Comparison of ENCODE assay signal across 10 cellular contexts in genomic region chr10:101224910-101225823, GRCh38. TPM values are rescaled to one million over a fixed set of nuclear protein-coding genes. Genes with fewer than 3 reads are reported as not detected.
DNase-seq lines count a peak whose midpoint lies in the region; ATAC-seq and TF ChIP-seq lines count a peak whose summit lies in the region.
"Had no signal": no experiment of that assay in that cellular context is flagged by ENCODE, and none has a peak within 500 bp of the region (broad histone marks: within the 10 kb centered on the region; RNA-seq: fewer than 3 reads in every experiment).

No MANE protein-coding gene starts in this region.

- peak overlapping the region; percentile 53 for H3K4me3 Mint-ChIP-seq in WTC11
- H3K4me3 Mint-ChIP-seq in stimulated activated naive B cell treated with anti-CD40 and anti-IgM and Interleukin-4, amounts not matched to agents 10 μg/mL and 1 μg/mL and 100 μg/mL, for 72 hours, result peak overlapping the region; percentile 44 to 63

- H3K27me3 ChIP-seq in hepatocyte, result peaks cover 99% of the 10 kb centered on the region

- 4% methylated on average over 51 of the region's 53 CpGs for WGBS in hepatocyte (ENCODE audit: low lambda C conversion rate, missing lambda C conversion rate)

- ATAC-seq in WTC11 (0 out of 2 replicates have a peak, but pooled peaks have one; percentile 1), GM18858 (IDR thresholded peaks at IDR 0.05; ENCODE audit: unreplicated experiment) (no peak)
- no peak for ATAC-seq in stimulated activated naive B cell treated with anti-CD40 and anti-IgM and Interleukin-4, amounts not matched to agents 10 μg/mL and 1 μg/mL and 100 μg/mL, for 72 hours (replicated peaks)

- no peaks in the 10 kb centered on the region for H3K36me3 ChIP-seq in hepatocyte (replicated peaks; ENCODE audit: insufficient read depth, low read depth)

- no peaks in the 10 kb centered on the region for H4K20me1 ChIP-seq in hepatocyte (ENCODE audit: insufficient read depth, poor library complexity, severe bottlenecking)

- no peaks in the 10 kb centered on the region for H3K36me3 Mint-ChIP-seq in WTC11
- peaks cover 0 to 4% of the 10 kb centered on the region in 2 donors for H3K36me3 Mint-ChIP-seq in stimulated activated naive B cell treated with anti-CD40 and anti-IgM and Interleukin-4, amounts not matched to agents 10 μg/mL and 1 μg/mL and 100 μg/mL, for 72 hours

- DNase-seq in activated CD4-positive, alpha-beta T cell treated with anti-CD3 and anti-CD28 coated beads for 48 hours, result peak; percentile 47
- DNase-seq in activated CD4-positive, alpha-beta T cell treated with anti-CD3 and anti-CD28 coated beads, Interleukin-2, amount 50 U/mL, for 4 hours, result no peak
- DNase-seq in WTC11 (ENCODE audit: low spot score) (peak; percentile 74), hepatocyte (ENCODE audit: low spot score) (no peak), dedifferentiated amniotic fluid mesenchymal stem cell (ENCODE audit: extremely low spot score) (no peak), foreskin fibroblast (no peak)
- no peak for DNase-seq in stimulated activated naive B cell treated with anti-CD40 and anti-IgM and Interleukin-4, amounts not matched to agents 10 μg/mL and 1 μg/mL and 100 μg/mL, for 72 hours

- H3K27me3 Mint-ChIP-seq in WTC11 (ENCODE audit: low read depth), result peaks cover 96% of the 10 kb centered on the region
- H3K27me3 Mint-ChIP-seq in stimulated activated naive B cell treated with anti-CD40 and anti-IgM and Interleukin-4, amounts not matched to agents 10 μg/mL and 1 μg/mL and 100 μg/mL, for 72 hours, result peaks cover 74 to 92% of the 10 kb centered on the region in 2 donors

- no peaks in the 10 kb centered on the region for H3K79me2 ChIP-seq in hepatocyte

- H3K27ac Mint-ChIP-seq in WTC11, result no peak overlapping the region
- peak overlapping the region; percentile 79 for H3K27ac Mint-ChIP-seq in stimulated activated naive B cell treated with anti-CD40 and anti-IgM and Interleukin-4, amounts not matched to agents 10 μg/mL and 1 μg/mL and 100 μg/mL, for 72 hours

- H3K9me3 Mint-ChIP-seq in WTC11, result no peaks in the 10 kb centered on the region
- no peaks in the 10 kb centered on the region for H3K9me3 Mint-ChIP-seq in stimulated activated naive B cell treated with anti-CD40 and anti-IgM and Interleukin-4, amounts not matched to agents 10 μg/mL and 1 μg/mL and 100 μg/mL, for 72 hours

- H3K4me1 ChIP-seq in hepatocyte (ENCODE audit: insufficient read depth), result peaks cover 28% of the 10 kb centered on the region

- POLR2A ChIA-PET in WTC11 (lab: Charles Lee), result no interaction called here

- no peaks in the 10 kb centered on the region for H3K9me2 ChIP-seq in hepatocyte (replicated peaks; ENCODE audit: insufficient read depth)

- H3K4me1 Mint-ChIP-seq in WTC11, result peaks cover 55% of the 10 kb centered on the region
- H3K4me1 Mint-ChIP-seq in stimulated activated naive B cell treated with anti-CD40 and anti-IgM and Interleukin-4, amounts not matched to agents 10 μg/mL and 1 μg/mL and 100 μg/mL, for 72 hours, result peaks cover 44 to 76% of the 10 kb centered on the region in 2 donors

- CTCF ChIA-PET in WTC11 (lab: Charles Lee), result interaction anchor here (1.4 to 2.8 kb wide), 2 partner anchors 11 to 14 kb away, joined by 8 to 15 read pairs; no protein-coding TSS in a partner anchor

- peak overlapping the region; percentile 63 for H3K4me2 ChIP-seq in hepatocyte

- H3K4me3 ChIP-seq in hepatocyte, result no peak overlapping the region
- no peak overlapping the region for H3K4me3 ChIP-seq in foreskin fibroblast (ENCODE audit: low read depth in 1 of 2, low read length in 2 of 2)

- H3K27ac ChIP-seq in hepatocyte, result no peak overlapping the region

- TF ChIP-seq CTCF in WTC11 (IDR thresholded peaks at IDR 0.05), result no peak
- TF ChIP-seq CTCF in hepatocyte (IDR thresholded peaks at IDR 0.05; ENCODE audit: poor library complexity), result no peak
- no peak for TF ChIP-seq CTCF in foreskin fibroblast (IDR thresholded peaks at IDR 0.05; ENCODE audit: low read depth, low read length)

- peak overlapping the region; percentile 49 for H2AFZ ChIP-seq in hepatocyte

- no peaks in the 10 kb centered on the region for H3K9me3 ChIP-seq in hepatocyte (ENCODE audit: low read depth)

TF ChIP-seq in WTC11, 78 proteins besides CTCF, POLR2A, EP300 and RAD21:
- TF ChIP-seq GTF2I (CRISPR knock-in tag; conservative IDR thresholded peaks at IDR 0.05), result no peak
- TF ChIP-seq JAZF1 (CRISPR knock-in tag; IDR thresholded peaks at IDR 0.05), result no peak
- TF ChIP-seq ZNF512 (CRISPR knock-in tag; IDR thresholded peaks at IDR 0.05; ENCODE audit: borderline replicate concordance), result no peak
- TF ChIP-seq ZBTB43 (CRISPR knock-in tag; IDR thresholded peaks at IDR 0.05), result no peak
- TF ChIP-seq PRDM15 (CRISPR knock-in tag; IDR thresholded peaks at IDR 0.05), result peak; percentile 85

RNA-seq across cellular contexts. Expression of gene LBX1, which starts 4.1 kb away (rescaled TPM):
- total RNA-seq in WTC11 (2021) (not detected in 3 replicates), hepatocyte (not detected in 2 replicates)
- polyA plus RNA-seq in hepatocyte, result 0.33 TPM in 1 of 2 replicates, not detected in the other
- total RNA-seq: epithelial cell of proximal tubule had no signal
- polyA plus RNA-seq: BJ had no signal

Comparison
In these comparisons a context has a peak if more than half of its experiments do, and no peak if none do; other contexts are left out.
1. DNase-seq: peak in activated CD4-positive, alpha-beta T cell treated with anti-CD3 and anti-CD28 coated beads for 48 hours (single experiment) and WTC11 (single experiment); none in activated CD4-positive, alpha-beta T cell treated with anti-CD3 and anti-CD28 coated beads, Interleukin-2, amount 50 U/mL, for 4 hours (0 of 2), hepatocyte (single experiment), stimulated activated naive B cell treated with anti-CD40 and anti-IgM and Interleukin-4, amounts not matched to agents 10 μg/mL and 1 μg/mL and 100 μg/mL, for 72 hours (single experiment), dedifferentiated amniotic fluid mesenchymal stem cell (single experiment) and foreskin fibroblast (0 of 2).